12 cellular contexts compared by ENCODE assay signal in the genomic region with DNA sequence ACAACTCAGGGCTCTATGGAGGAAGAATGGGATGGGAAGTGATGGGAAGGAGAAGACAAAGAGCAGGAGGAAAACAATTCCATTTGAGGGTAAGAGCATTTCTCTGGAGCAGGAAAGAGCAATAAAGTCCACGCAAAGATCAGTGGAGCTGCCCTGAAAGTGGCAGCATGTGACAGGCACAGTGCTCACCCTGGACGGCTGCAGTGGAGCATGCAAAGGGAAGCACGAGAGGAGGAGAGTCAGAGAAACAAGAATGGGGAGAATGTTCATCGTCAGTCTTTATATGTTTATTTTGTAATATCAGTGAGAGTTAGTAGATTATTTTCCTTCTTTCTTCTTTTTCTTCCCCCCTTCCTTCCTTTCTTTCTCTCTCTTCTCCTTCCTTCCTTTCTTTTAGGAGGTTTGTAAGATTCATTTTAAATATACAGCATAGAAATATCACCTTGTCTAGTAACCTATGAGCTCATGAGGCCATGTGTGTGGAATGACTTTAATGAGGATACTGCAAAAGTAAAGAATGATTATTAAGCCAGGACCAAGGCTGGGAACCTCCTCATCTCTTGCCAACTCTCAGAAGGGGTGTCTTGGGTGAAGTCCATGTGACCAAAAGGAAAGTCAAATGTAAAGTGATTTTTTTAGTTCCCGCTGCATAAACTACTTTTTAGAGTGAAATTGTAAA.
A peak's percentile ranks its signal among the peaks of the same experiment; 100 is the strongest.
DNase-seq lines count a peak whose midpoint lies in the region; ATAC-seq, FAIRE-seq and TF ChIP-seq lines count a peak whose summit lies in the region.
"Had no signal": no experiment of that assay in that cellular context is flagged by ENCODE, and none has a peak within 500 bp of the region (broad histone marks: within the 10 kb centered on the region; RNA-seq: fewer than 3 reads in every experiment).

No MANE protein-coding gene starts in this region.

- H3K27me3 Mint-ChIP-seq in astrocyte (ENCODE audit: low read depth, unreplicated experiment), result no peaks in the 10 kb centered on the region
- H3K27me3 Mint-ChIP-seq: activated CD4-positive, alpha-beta memory T cell treated with anti-CD3 and anti-CD28 coated beads for 36 hours had no signal

- no peak for DNase-seq in HFF-Myc (ENCODE audit: extremely low read depth, low read depth)
- DNase-seq in astrocyte (ENCODE audit: low read depth), result peak; percentile 49
- DNase-seq in kidney glomerular epithelial cell (lab: John Stamatoyannopoulos, UW), result peak; percentile 66
- no peak for DNase-seq in uterus
- DNase-seq in activated CD4-positive, alpha-beta T cell treated with anti-CD3 and anti-CD28 coated beads, Interleukin-2, amount 50 U/mL, for 48 hours, result no peak
- no peak for DNase-seq in globus pallidus (ENCODE audit: low spot score)
- DNase-seq: activated CD4-positive, alpha-beta memory T cell treated with anti-CD3 and anti-CD28 coated beads for 36 hours; activated naive CD4-positive, alpha-beta T cell treated with anti-CD3 and anti-CD28 coated beads for 36 hours; NCI-H2081 had no signal

- peak overlapping the region; percentile 76 for H3K4me2 ChIP-seq in astrocyte (ENCODE audit: low read length)
- H3K4me2 ChIP-seq: KMS-11 had no signal

- peak overlapping the region; percentile 79 for H3K9ac ChIP-seq in astrocyte (ENCODE audit: low read length)
- H3K9ac ChIP-seq: KMS-11 had no signal

- H4K20me1 ChIP-seq in astrocyte (ENCODE audit: insufficient read depth, low read length), result no peaks in the 10 kb centered on the region

- H3K9me3 ChIP-seq in astrocyte (ENCODE audit: insufficient read depth, low read depth, low read length) (peaks cover 3% of the 10 kb centered on the region), uterus (no peaks in the 10 kb centered on the region)

- H3K4me1 ChIP-seq in astrocyte (ENCODE audit: insufficient read depth, low read length) (peaks cover 29% of the 10 kb centered on the region), uterus (peaks cover 0 to 7% of the 10 kb centered on the region in 2 donors)

- peak overlapping the region; percentile 6; the same call in 1 of the 2 replicates for H3K4me3 ChIP-seq in HFF-Myc (replicated peaks; ENCODE audit: low read depth, low read length)
- H3K4me3 ChIP-seq in astrocyte (ENCODE audit: insufficient read depth, low read depth, low read length), result no peak overlapping the region
- no peak overlapping the region for H3K4me3 ChIP-seq in uterus

- H3K27me3 ChIP-seq in astrocyte (ENCODE audit: insufficient read depth, low read length), result no peaks in the 10 kb centered on the region
- no peaks in the 10 kb centered on the region for H3K27me3 ChIP-seq in uterus

- no peak overlapping the region for H3K4me3 Mint-ChIP-seq in astrocyte (ENCODE audit: unreplicated experiment)
- H3K4me3 Mint-ChIP-seq: activated CD4-positive, alpha-beta memory T cell treated with anti-CD3 and anti-CD28 coated beads for 36 hours; activated naive CD4-positive, alpha-beta T cell treated with anti-CD3 and anti-CD28 coated beads for 36 hours had no signal

- H3K27ac Mint-ChIP-seq in astrocyte (ENCODE audit: unreplicated experiment), result peak overlapping the region; percentile 96
- H3K27ac Mint-ChIP-seq: activated CD4-positive, alpha-beta memory T cell treated with anti-CD3 and anti-CD28 coated beads for 36 hours; activated naive CD4-positive, alpha-beta T cell treated with anti-CD3 and anti-CD28 coated beads for 36 hours had no signal

- H3K27ac ChIP-seq in astrocyte (ENCODE audit: low read depth, low read length), result peak overlapping the region; percentile 93
- H3K27ac ChIP-seq in uterus, result peak overlapping the region; percentile 68 to 71
- H3K27ac ChIP-seq: KMS-11 had no signal

- intact Hi-C loops in uterus (cut with DNase I; ENCODE audit: low total_unique reads), result no loop called here

- no peaks in the 10 kb centered on the region for H3K36me3 Mint-ChIP-seq in astrocyte (ENCODE audit: low read depth, unreplicated experiment)
- H3K36me3 Mint-ChIP-seq: activated CD4-positive, alpha-beta memory T cell treated with anti-CD3 and anti-CD28 coated beads for 36 hours had no signal

- no peak for ATAC-seq in HG02588 (IDR thresholded peaks at IDR 0.05; ENCODE audit: unreplicated experiment)

- TF ChIP-seq POLR2A in uterus (IDR thresholded peaks at IDR 0.05), result no peak

- FAIRE-seq in astrocyte (lab: Jason Lieb, UNC), result peak; percentile 62
- FAIRE-seq: colon had no signal

- no peaks in the 10 kb centered on the region for H3K79me2 ChIP-seq in astrocyte (ENCODE audit: insufficient read depth, low read length)

- no peak for TF ChIP-seq CTCF in HFF-Myc (IDR thresholded peaks at IDR 0.05; ENCODE audit: low read depth, low read length, missing control alignments)
- no peak for TF ChIP-seq CTCF in astrocyte (IDR thresholded peaks at IDR 0.05; ENCODE audit: insufficient read depth, low read depth, low read length)
- TF ChIP-seq CTCF in uterus (IDR thresholded peaks at IDR 0.05), result no peak

- peaks cover 41% of the 10 kb centered on the region for H3K4me1 Mint-ChIP-seq in astrocyte (ENCODE audit: low read depth, unreplicated experiment)

- H3K9me3 Mint-ChIP-seq in astrocyte (ENCODE audit: unreplicated experiment), result peaks cover 13% of the 10 kb centered on the region

- H3K36me3 ChIP-seq in astrocyte (ENCODE audit: insufficient read depth, low read length), result no peaks in the 10 kb centered on the region
- H3K36me3 ChIP-seq in uterus, result no peaks in the 10 kb centered on the region

- peak overlapping the region; percentile 50 for H2AFZ ChIP-seq in astrocyte (ENCODE audit: low read depth, low read length)

Comparison
In these comparisons a context has a peak if more than half of its experiments do, and no peak if none do; other contexts are left out.
1. DNase-seq: peak in astrocyte (single experiment) and kidney glomerular epithelial cell (single experiment); none in HFF-Myc (single experiment), uterus (0 of 2), activated CD4-positive, alpha-beta T cell treated with anti-CD3 and anti-CD28 coated beads, Interleukin-2, amount 50 U/mL, for 48 hours (0 of 2) and globus pallidus (single experiment).